Comparison of ENCODE assay signal across 9 cellular contexts in genomic region chr11:102429691-102430090, GRCh38. TPM values are rescaled to one million over a fixed set of nuclear protein-coding genes. Genes with fewer than 3 reads are reported as not detected.
DNase-seq lines count a peak whose midpoint lies in the region; ATAC-seq lines count a peak whose summit lies in the region.
"Had no signal": no experiment of that assay in that cellular context is flagged by ENCODE, and none has a peak within 500 bp of the region (broad histone marks: within the 10 kb centered on the region; RNA-seq: fewer than 3 reads in every experiment).

No MANE protein-coding gene starts in this region.

- peaks cover 72% of the 10 kb centered on the region for H3K4me1 Mint-ChIP-seq in activated CD4-positive, alpha-beta memory T cell treated with anti-CD3 and anti-CD28 coated beads for 36 hours (ENCODE audit: low read depth)
- H3K4me1 Mint-ChIP-seq in activated CD4-positive, alpha-beta memory T cell treated with anti-CD3 and anti-CD28 coated beads, Interleukin-2, amount 10 ng/mL, durations not matched to agents 7 days and 5 days = peaks cover 41% of the 10 kb centered on the region
- H3K4me1 Mint-ChIP-seq in activated naive CD8-positive, alpha-beta T cell treated with anti-CD3 and anti-CD28 coated beads, Interleukin-2, amount 50 U/mL, for 24 hours = peaks cover 81% of the 10 kb centered on the region
- H3K4me1 Mint-ChIP-seq in stimulated activated effector memory CD8-positive, alpha-beta T cell treated with anti-CD3 and anti-CD28 coated beads, Interleukin-12 subunit alpha, Interleukin-12 subunit beta, amount 100 ng/mL, for 72 hours = peaks cover 47% of the 10 kb centered on the region

- DNase-seq in activated CD4-positive, alpha-beta memory T cell treated with anti-CD3 and anti-CD28 coated beads for 36 hours = no peak
- DNase-seq in activated CD4-positive, alpha-beta memory T cell treated with anti-CD3 and anti-CD28 coated beads, Interleukin-2, amount 10 ng/mL, durations not matched to agents 7 days and 5 days = no peak
- no peak for DNase-seq in activated naive CD8-positive, alpha-beta T cell treated with anti-CD3 and anti-CD28 coated beads, Interleukin-2, amount 50 U/mL, for 24 hours
- DNase-seq in stimulated activated effector memory CD8-positive, alpha-beta T cell treated with anti-CD3 and anti-CD28 coated beads, Interleukin-12 subunit alpha, Interleukin-12 subunit beta, amount 100 ng/mL, for 72 hours (ENCODE audit: low spot score in 2 of 2) = no peak
- no peak for DNase-seq in HuH-7 (ENCODE audit: low spot score)
- DNase-seq: kidney glomerular epithelial cell had no signal

- ATAC-seq in HG03097 (IDR thresholded peaks at IDR 0.05; ENCODE audit: low FRiP score, unreplicated experiment) = peak; percentile 8
- no peak for ATAC-seq in activated naive CD8-positive, alpha-beta T cell treated with anti-CD3 and anti-CD28 coated beads, Interleukin-2, amount 50 U/mL, for 24 hours
- ATAC-seq in stimulated activated effector memory CD8-positive, alpha-beta T cell treated with anti-CD3 and anti-CD28 coated beads, Interleukin-12 subunit alpha, Interleukin-12 subunit beta, amount 100 ng/mL, for 72 hours = peak; percentile 5
- no peak for ATAC-seq in HG03442 (IDR thresholded peaks at IDR 0.05; ENCODE audit: unreplicated experiment)
- no peak for ATAC-seq in GM21717 (IDR thresholded peaks at IDR 0.05; ENCODE audit: unreplicated experiment)

- peak overlapping the region; percentile 94 for H3K27ac Mint-ChIP-seq in activated CD4-positive, alpha-beta memory T cell treated with anti-CD3 and anti-CD28 coated beads for 36 hours
- no peak overlapping the region for H3K27ac Mint-ChIP-seq in activated CD4-positive, alpha-beta memory T cell treated with anti-CD3 and anti-CD28 coated beads, Interleukin-2, amount 10 ng/mL, durations not matched to agents 7 days and 5 days
- peak overlapping the region; percentile 81 for H3K27ac Mint-ChIP-seq in activated naive CD8-positive, alpha-beta T cell treated with anti-CD3 and anti-CD28 coated beads, Interleukin-2, amount 50 U/mL, for 24 hours
- H3K27ac Mint-ChIP-seq in stimulated activated effector memory CD8-positive, alpha-beta T cell treated with anti-CD3 and anti-CD28 coated beads, Interleukin-12 subunit alpha, Interleukin-12 subunit beta, amount 100 ng/mL, for 72 hours = peak overlapping the region; percentile 63

- POLR2A ChIA-PET in activated CD4-positive, alpha-beta memory T cell treated with anti-CD3 and anti-CD28 coated beads for 36 hours (lab: Charles Lee) = interaction anchor here (0.9 to 1.4 kb wide), 2 partner anchors 9 to 22 kb away, joined by 3 to 7 read pairs; no protein-coding TSS in a partner anchor
- POLR2A ChIA-PET in activated CD4-positive, alpha-beta memory T cell treated with anti-CD3 and anti-CD28 coated beads, Interleukin-2, amount 10 ng/mL, durations not matched to agents 7 days and 5 days (lab: Charles Lee) = interaction anchor here (0.9 to 2.2 kb wide), 2 partner anchors 19 to 22 kb away, joined by 3 to 6 read pairs; no protein-coding TSS in a partner anchor

- CTCF ChIA-PET in activated CD4-positive, alpha-beta memory T cell treated with anti-CD3 and anti-CD28 coated beads for 36 hours (lab: Charles Lee) = interaction anchor here (1.1 to 1.9 kb wide), 5 partner anchors 20 to 39 kb away, joined by 3 to 7 read pairs (median 5); partner anchors contain the start of gene TMEM123
- CTCF ChIA-PET in activated CD4-positive, alpha-beta memory T cell treated with anti-CD3 and anti-CD28 coated beads, Interleukin-2, amount 10 ng/mL, durations not matched to agents 7 days and 5 days (lab: Charles Lee) = no interaction called here

- peaks cover 46% of the 10 kb centered on the region for H3K36me3 Mint-ChIP-seq in activated CD4-positive, alpha-beta memory T cell treated with anti-CD3 and anti-CD28 coated beads for 36 hours
- peaks cover 76% of the 10 kb centered on the region for H3K36me3 Mint-ChIP-seq in activated CD4-positive, alpha-beta memory T cell treated with anti-CD3 and anti-CD28 coated beads, Interleukin-2, amount 10 ng/mL, durations not matched to agents 7 days and 5 days (ENCODE audit: low read depth)
- H3K36me3 Mint-ChIP-seq in activated naive CD8-positive, alpha-beta T cell treated with anti-CD3 and anti-CD28 coated beads, Interleukin-2, amount 50 U/mL, for 24 hours (ENCODE audit: low read depth) = peaks cover 74% of the 10 kb centered on the region
- H3K36me3 Mint-ChIP-seq in stimulated activated effector memory CD8-positive, alpha-beta T cell treated with anti-CD3 and anti-CD28 coated beads, Interleukin-12 subunit alpha, Interleukin-12 subunit beta, amount 100 ng/mL, for 72 hours = peaks cover 64% of the 10 kb centered on the region

- intact Hi-C loops in activated CD4-positive, alpha-beta memory T cell treated with anti-CD3 and anti-CD28 coated beads for 36 hours (cut with micrococcal nuclease) = loop anchor here (1.0 kb wide), 6 partner anchors 10 to 82 kb away; partner anchors contain the start of gene BIRC2

- no peak overlapping the region for H3K4me3 Mint-ChIP-seq in activated CD4-positive, alpha-beta memory T cell treated with anti-CD3 and anti-CD28 coated beads for 36 hours
- no peak overlapping the region for H3K4me3 Mint-ChIP-seq in activated CD4-positive, alpha-beta memory T cell treated with anti-CD3 and anti-CD28 coated beads, Interleukin-2, amount 10 ng/mL, durations not matched to agents 7 days and 5 days
- no peak overlapping the region for H3K4me3 Mint-ChIP-seq in activated naive CD8-positive, alpha-beta T cell treated with anti-CD3 and anti-CD28 coated beads, Interleukin-2, amount 50 U/mL, for 24 hours
- H3K4me3 Mint-ChIP-seq in stimulated activated effector memory CD8-positive, alpha-beta T cell treated with anti-CD3 and anti-CD28 coated beads, Interleukin-12 subunit alpha, Interleukin-12 subunit beta, amount 100 ng/mL, for 72 hours = no peak overlapping the region

- no peaks in the 10 kb centered on the region for H3K27me3 Mint-ChIP-seq in activated CD4-positive, alpha-beta memory T cell treated with anti-CD3 and anti-CD28 coated beads for 36 hours
- H3K27me3 Mint-ChIP-seq in activated CD4-positive, alpha-beta memory T cell treated with anti-CD3 and anti-CD28 coated beads, Interleukin-2, amount 10 ng/mL, durations not matched to agents 7 days and 5 days = no peaks in the 10 kb centered on the region
- H3K27me3 Mint-ChIP-seq in activated naive CD8-positive, alpha-beta T cell treated with anti-CD3 and anti-CD28 coated beads, Interleukin-2, amount 50 U/mL, for 24 hours = no peaks in the 10 kb centered on the region

- peaks cover 27% of the 10 kb centered on the region for H3K9me3 Mint-ChIP-seq in activated CD4-positive, alpha-beta memory T cell treated with anti-CD3 and anti-CD28 coated beads for 36 hours
- peaks cover 24% of the 10 kb centered on the region for H3K9me3 Mint-ChIP-seq in activated CD4-positive, alpha-beta memory T cell treated with anti-CD3 and anti-CD28 coated beads, Interleukin-2, amount 10 ng/mL, durations not matched to agents 7 days and 5 days
- H3K9me3 Mint-ChIP-seq in activated naive CD8-positive, alpha-beta T cell treated with anti-CD3 and anti-CD28 coated beads, Interleukin-2, amount 50 U/mL, for 24 hours = peaks cover 28% of the 10 kb centered on the region
- H3K9me3 Mint-ChIP-seq in stimulated activated effector memory CD8-positive, alpha-beta T cell treated with anti-CD3 and anti-CD28 coated beads, Interleukin-12 subunit alpha, Interleukin-12 subunit beta, amount 100 ng/mL, for 72 hours = peaks cover 7% of the 10 kb centered on the region

RNA-seq across cellular contexts. Expression of gene TMEM123, which starts 22.9 kb away (rescaled TPM):
- total RNA-seq in activated CD4-positive, alpha-beta memory T cell treated with anti-CD3 and anti-CD28 coated beads for 36 hours = 100 to 1,000 TPM; 175 to 180 TPM
- total RNA-seq in activated CD4-positive, alpha-beta memory T cell treated with anti-CD3 and anti-CD28 coated beads, Interleukin-2, amount 10 ng/mL, durations not matched to agents 7 days and 5 days = 100 to 1,000 TPM; 331 to 343 TPM

Comparison
In these comparisons a context has a peak if more than half of its experiments do, and no peak if none do; other contexts are left out.
1. ATAC-seq: peak in HG03097 (single experiment) and stimulated activated effector memory CD8-positive, alpha-beta T cell treated with anti-CD3 and anti-CD28 coated beads, Interleukin-12 subunit alpha, Interleukin-12 subunit beta, amount 100 ng/mL, for 72 hours (single experiment); none in activated naive CD8-positive, alpha-beta T cell treated with anti-CD3 and anti-CD28 coated beads, Interleukin-2, amount 50 U/mL, for 24 hours (single experiment), HG03442 (single experiment) and GM21717 (single experiment).